ENCODE assay signal across 1 cellular context in genomic region chr6:170554086-170554887, GRCh38.
A peak's percentile ranks its signal among the peaks of the same experiment; 100 is the strongest.
TF ChIP-seq lines count a peak whose summit lies in the region.

TBP (plus strand) TSS chr6:170554369; CDS start chr6:170557030, 2,661 bp downstream.

TF ChIP-seq in GM12878, 131 proteins besides CTCF, POLR2A, EP300 and RAD21 (continued from another document):
- TF ChIP-seq MYC (IDR thresholded peaks at IDR 0.05; ENCODE audit: insufficient read depth, insufficient read length, insufficient replicate concordance, low read length, severe bottlenecking) (no peak), ZBTB33 (IDR thresholded peaks at IDR 0.05) (no peak), ZNF384 (IDR thresholded peaks at IDR 0.05; ENCODE audit: borderline replicate concordance, low read depth, low read length) (no peak), LARP7 (IDR thresholded peaks at IDR 0.05) (peak; percentile 76), NBN (IDR thresholded peaks at IDR 0.05) (peak; percentile 92), NR2C1 (IDR thresholded peaks at IDR 0.05) (peak; percentile 95), ZBTB40 (IDR thresholded peaks at IDR 0.05; ENCODE audit: borderline replicate concordance) (peak; percentile 97), FOXK2 (IDR thresholded peaks at IDR 0.05) (peak; percentile 84), MLLT1 (IDR thresholded peaks at IDR 0.05) (0 out of 2 replicates have a peak, but pooled peaks have one; percentile 34), SMAD5 (IDR thresholded peaks at IDR 0.05; ENCODE audit: low read depth) (no peak), HCFC1 (IDR thresholded peaks at IDR 0.05; ENCODE audit: low read length) (peak; percentile 95), REST (IDR thresholded peaks at IDR 0.05; ENCODE audit: low read depth, low read length) (no peak), SIN3A (IDR thresholded peaks at IDR 0.05; ENCODE audit: low read depth, low read length) (peak; percentile 90; the same call in 1 of the 2 replicates), SREBF2 (IDR thresholded peaks at IDR 0.05; ENCODE audit: low read length) (peak; percentile 36; the same call in 1 of the 2 replicates), POLR2AphosphoS5 (IDR thresholded peaks at IDR 0.05; ENCODE audit: low read length) (peak; percentile 74; the same call in 1 of the 2 replicates), IKZF1 (conservative IDR thresholded peaks at IDR 0.05) (peak; percentile 92), RFX5 (IDR thresholded peaks at IDR 0.05; ENCODE audit: low read depth, low read length) (peak; percentile 36; the same call in 1 of the 2 replicates), IKZF2 (IDR thresholded peaks at IDR 0.05) (no peak), TCF3 (IDR thresholded peaks at IDR 0.05; ENCODE audit: borderline replicate concordance, insufficient read depth, low read depth, low read length) (no peak), PAX5 (IDR thresholded peaks at IDR 0.05; ENCODE audit: borderline replicate concordance, low read depth, low read length) (peak; percentile 13; the same call in 1 of the 2 replicates), RELB (IDR thresholded peaks at IDR 0.05; ENCODE audit: low read depth) (peak; percentile 85), POLR2AphosphoS2 (IDR thresholded peaks at IDR 0.05; ENCODE audit: low read depth, low read length) (0 out of 2 replicates have a peak, but pooled peaks have one; percentile 38), SREBF1 (IDR thresholded peaks at IDR 0.05; ENCODE audit: low read length) (peak; percentile 72), RAD51 (IDR thresholded peaks at IDR 0.05) (no peak), MXI1 (IDR thresholded peaks at IDR 0.05; ENCODE audit: low read depth, low read length) (peak; percentile 90), E2F4 (IDR thresholded peaks at IDR 0.05; ENCODE audit: low read depth, low read length) (peak; percentile 24; the same call in 1 of the 2 replicates), CBFB (IDR thresholded peaks at IDR 0.05; ENCODE audit: low read depth) (0 out of 2 replicates have a peak, but pooled peaks have one; percentile 54), BMI1 (IDR thresholded peaks at IDR 0.05; ENCODE audit: borderline replicate concordance) (no peak)
- TF ChIP-seq, protein P1, sequence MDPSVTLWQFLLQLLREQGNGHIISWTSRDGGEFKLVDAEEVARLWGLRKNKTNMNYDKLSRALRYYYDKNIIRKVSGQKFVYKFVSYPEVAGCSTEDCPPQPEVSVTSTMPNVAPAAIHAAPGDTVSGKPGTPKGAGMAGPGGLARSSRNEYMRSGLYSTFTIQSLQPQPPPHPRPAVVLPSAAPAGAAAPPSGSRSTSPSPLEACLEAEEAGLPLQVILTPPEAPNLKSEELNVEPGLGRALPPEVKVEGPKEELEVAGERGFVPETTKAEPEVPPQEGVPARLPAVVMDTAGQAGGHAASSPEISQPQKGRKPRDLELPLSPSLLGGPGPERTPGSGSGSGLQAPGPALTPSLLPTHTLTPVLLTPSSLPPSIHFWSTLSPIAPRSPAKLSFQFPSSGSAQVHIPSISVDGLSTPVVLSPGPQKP (IDR thresholded peaks at IDR 0.05; ENCODE audit: low read depth, low read length) = peak; percentile 83
- TF ChIP-seq, protein P2, sequence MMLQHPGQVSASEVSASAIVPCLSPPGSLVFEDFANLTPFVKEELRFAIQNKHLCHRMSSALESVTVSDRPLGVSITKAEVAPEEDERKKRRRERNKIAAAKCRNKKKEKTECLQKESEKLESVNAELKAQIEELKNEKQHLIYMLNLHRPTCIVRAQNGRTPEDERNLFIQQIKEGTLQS (IDR thresholded peaks at IDR 0.05; ENCODE audit: borderline replicate concordance, extremely low read depth, low read depth, low read length) = peak; percentile 83; the same call in 1 of the 2 replicates
- TF ChIP-seq, protein P3, sequence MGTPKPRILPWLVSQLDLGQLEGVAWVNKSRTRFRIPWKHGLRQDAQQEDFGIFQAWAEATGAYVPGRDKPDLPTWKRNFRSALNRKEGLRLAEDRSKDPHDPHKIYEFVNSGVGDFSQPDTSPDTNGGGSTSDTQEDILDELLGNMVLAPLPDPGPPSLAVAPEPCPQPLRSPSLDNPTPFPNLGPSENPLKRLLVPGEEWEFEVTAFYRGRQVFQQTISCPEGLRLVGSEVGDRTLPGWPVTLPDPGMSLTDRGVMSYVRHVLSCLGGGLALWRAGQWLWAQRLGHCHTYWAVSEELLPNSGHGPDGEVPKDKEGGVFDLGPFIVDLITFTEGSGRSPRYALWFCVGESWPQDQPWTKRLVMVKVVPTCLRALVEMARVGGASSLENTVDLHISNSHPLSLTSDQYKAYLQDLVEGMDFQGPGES (IDR thresholded peaks at IDR 0.05) = no peak
